In the genomic region with DNA sequence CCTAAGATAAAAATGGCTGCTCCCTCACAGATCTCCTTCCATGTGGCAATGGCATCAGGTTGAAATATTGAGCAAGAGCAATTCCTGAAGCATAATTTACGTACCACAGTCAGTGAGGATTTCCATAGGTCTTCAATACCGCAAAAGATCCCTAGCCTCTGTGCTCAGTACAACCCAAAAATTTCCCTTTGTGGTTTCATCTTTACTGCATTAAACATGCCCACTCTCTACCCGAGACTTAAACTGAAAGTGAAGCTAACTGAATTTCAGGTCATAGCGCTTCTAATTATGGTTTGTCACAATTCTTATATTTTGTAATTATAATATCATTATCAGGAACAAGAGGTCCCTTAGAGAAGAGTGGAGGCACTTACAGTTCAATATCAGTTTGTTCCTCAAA, we compare ENCODE assay signal across 11 cellular contexts.
DNase-seq lines count a peak whose midpoint lies in the region; ATAC-seq, FAIRE-seq and TF ChIP-seq lines count a peak whose summit lies in the region.
"Had no signal": no experiment of that assay in that cellular context is flagged by ENCODE, and none has a peak within 500 bp of the region (broad histone marks: within the 10 kb centered on the region; RNA-seq: fewer than 3 reads in every experiment).

No MANE protein-coding gene starts in this region.

- H3K4ac ChIP-seq in neuronal stem cell (ENCODE audit: low read length), result no peak overlapping the region

- no peak overlapping the region for H3K23ac ChIP-seq in neuronal stem cell (ENCODE audit: low read depth, low read length, poor library complexity)

- no CpG with 5 or more reads among the region's 4 CpGs for WGBS in neuronal stem cell (ENCODE audit: extremely low coverage in 2 of 2, insufficient read length in 2 of 2, insufficient replicate concordance in 1 of 2), 2 donors
- 78 to 90% methylated on average over 2 to 4 of the region's 4 CpGs for WGBS in endodermal cell (ENCODE audit: insufficient coverage in 1 of 2, insufficient read length in 1 of 2), 2 experiments

- no peak overlapping the region for H2BK15ac ChIP-seq in neuronal stem cell (ENCODE audit: low read length)

- no peaks in the 10 kb centered on the region for H3K9me3 Mint-ChIP-seq in endodermal cell
- H3K9me3 Mint-ChIP-seq: neural crest cell had no signal

- H3K36me3 ChIP-seq in neuronal stem cell (replicated peaks in 1 of 2; ENCODE audit: control insufficient read depth in 2 of 2, insufficient read depth in 2 of 2, low read length in 2 of 2) (no peaks in the 10 kb centered on the region), endodermal cell (ENCODE audit: control insufficient read depth, insufficient read depth, low read length) (no peaks in the 10 kb centered on the region)

- H4K8ac ChIP-seq in neuronal stem cell (ENCODE audit: low read depth, low read length), result no peak overlapping the region

- H4K91ac ChIP-seq in neuronal stem cell (ENCODE audit: low read depth, low read length, poor library complexity), result no peak overlapping the region

- TF ChIP-seq POLR2A in GM12891 (IDR thresholded peaks at IDR 0.05; ENCODE audit: low read depth, low read length), result no peak

- H3K27me3 Mint-ChIP-seq in endodermal cell (ENCODE audit: insufficient read depth), result no peaks in the 10 kb centered on the region

- H2AK5ac ChIP-seq in neuronal stem cell (ENCODE audit: low read depth, low read length), result no peak overlapping the region

- no peak overlapping the region for H3K14ac ChIP-seq in neuronal stem cell (ENCODE audit: low read length)

- DNase-seq in GM12891 (ENCODE audit: insufficient read length, low spot score), result no peak
- no peak for DNase-seq in NCI-H82 treated with DMSO at 0.1 percent for 48 hours (lab: John Stamatoyannopoulos, UW; ENCODE audit: unreplicated experiment)
- DNase-seq in NCI-H146 treated with DMSO at 0.1 percent for 48 hours (lab: John Stamatoyannopoulos, UW; ENCODE audit: unreplicated experiment), result no peak
- DNase-seq in neuronal stem cell (ENCODE audit: low spot score), result no peak
- DNase-seq in endodermal cell, result no peak
- DNase-seq: erythroblast, IMR-90 had no signal

- no peak overlapping the region for H3K27ac Mint-ChIP-seq in endodermal cell

- H3K27ac ChIP-seq in neuronal stem cell (replicated peaks; ENCODE audit: low read length) (no peak overlapping the region), endodermal cell (ENCODE audit: low read depth, low read length) (no peak overlapping the region)

- FAIRE-seq in GM12891 (lab: Jason Lieb, UNC), result peak; percentile 35

- no peak overlapping the region for H3K4me3 Mint-ChIP-seq in endodermal cell
- H3K4me3 Mint-ChIP-seq: neural crest cell had no signal

- ATAC-seq in GM19452 (IDR thresholded peaks at IDR 0.05; ENCODE audit: unreplicated experiment), result peak; percentile 62
- peak; percentile 66 for ATAC-seq in HG02884 (IDR thresholded peaks at IDR 0.05; ENCODE audit: unreplicated experiment)
- peak; percentile 57 for ATAC-seq in HG03571 (IDR thresholded peaks at IDR 0.05; ENCODE audit: unreplicated experiment)

- no peak overlapping the region for H2BK12ac ChIP-seq in neuronal stem cell (ENCODE audit: low read length)

- H3K9ac ChIP-seq in neuronal stem cell (ENCODE audit: low read depth, low read length, poor library complexity) (no peak overlapping the region), endodermal cell (ENCODE audit: extremely low read depth, low read length, poor library complexity, severe bottlenecking) (no peak overlapping the region)

- H3K36me3 Mint-ChIP-seq in endodermal cell (ENCODE audit: low read depth), result no peaks in the 10 kb centered on the region

- H2BK120ac ChIP-seq in neuronal stem cell (ENCODE audit: low read depth, low read length), result no peak overlapping the region

- H3K79me1 ChIP-seq in neuronal stem cell (ENCODE audit: low read depth, low read length), result no peaks in the 10 kb centered on the region

- H3K4me1 Mint-ChIP-seq in endodermal cell, result no peaks in the 10 kb centered on the region
- H3K4me1 Mint-ChIP-seq: neural crest cell had no signal

- no peak for TF ChIP-seq CTCF in endodermal cell (conservative IDR thresholded peaks at IDR 0.05)

- no peak overlapping the region for H3K4me2 ChIP-seq in neuronal stem cell (ENCODE audit: insufficient read depth, low read length, poor library complexity, severe bottlenecking)

- no peak overlapping the region for H2AFZ ChIP-seq in neuronal stem cell (ENCODE audit: low read length)

- H3K18ac ChIP-seq in neuronal stem cell (ENCODE audit: low read length), result no peak overlapping the region

- no peaks in the 10 kb centered on the region for H3K9me3 ChIP-seq in neuronal stem cell (replicated peaks in 1 of 2; ENCODE audit: control insufficient read depth in 2 of 2, insufficient read depth in 1 of 2, low read depth in 1 of 2, low read length in 2 of 2)
- H3K9me3 ChIP-seq in endodermal cell (ENCODE audit: control insufficient read depth, low read length), result peaks cover 45% of the 10 kb centered on the region

- H3K4me1 ChIP-seq in neuronal stem cell (ENCODE audit: control insufficient read depth in 2 of 2, insufficient read depth in 1 of 2, low read depth in 1 of 2, low read length in 2 of 2) (peaks cover 0 to 5% of the 10 kb centered on the region in 2 donors), endodermal cell (ENCODE audit: control insufficient read depth, insufficient read depth, low read length) (no peaks in the 10 kb centered on the region)

- H3K4me3 ChIP-seq in neuronal stem cell (ENCODE audit: low read length in 2 of 2), result no peak overlapping the region
- no peak overlapping the region for H3K4me3 ChIP-seq in endodermal cell (ENCODE audit: low read length)

- H3K27me3 ChIP-seq in neuronal stem cell (ENCODE audit: control insufficient read depth in 3 of 3, insufficient read depth in 3 of 3, low read depth in 1 of 3, low read length in 3 of 3), result no peaks in the 10 kb centered on the region
- H3K27me3 ChIP-seq in endodermal cell (ENCODE audit: control insufficient read depth, insufficient read depth, low read length, poor library complexity, severe bottlenecking), result no peaks in the 10 kb centered on the region

- no peak overlapping the region for H2BK5ac ChIP-seq in neuronal stem cell (ENCODE audit: low read length)

TF ChIP-seq in GM12891, 5 proteins besides CTCF, POLR2A, EP300 and RAD21:
- TF ChIP-seq SPI1 (IDR thresholded peaks at IDR 0.05; ENCODE audit: low read depth, low read length), result no peak
- TF ChIP-seq TAF1 (IDR thresholded peaks at IDR 0.05; ENCODE audit: low read depth, low read length), result no peak
- TF ChIP-seq POU2F2 (IDR thresholded peaks at IDR 0.05; ENCODE audit: low read depth, low read length), result 0 out of 2 replicates have a peak, but pooled peaks have one; percentile 20
- no peak for TF ChIP-seq POLR2AphosphoS5 (IDR thresholded peaks at IDR 0.05; ENCODE audit: low read depth, low read length)
- no peak for TF ChIP-seq PAX5 (IDR thresholded peaks at IDR 0.05; ENCODE audit: insufficient read depth, low read length, severe bottlenecking)
